Comparison of ENCODE assay signal across 12 cellular contexts in genomic region chr2:189544638-189545037, GRCh38.
"Had no signal": no experiment of that assay in that cellular context is flagged by ENCODE, and none has a peak within 500 bp of the region (broad histone marks: within the 10 kb centered on the region; RNA-seq: fewer than 3 reads in every experiment).

No MANE protein-coding gene starts in this region.

- H3K9me3 ChIP-seq: ovary, testis had no signal

- H3K4me3 ChIP-seq: ovary, testis had no signal

- H3K4me1 ChIP-seq: testis had no signal

- H3K27me3 ChIP-seq: ovary, testis had no signal

- DNase-seq: activated CD4-positive, alpha-beta T cell treated with anti-CD3 and anti-CD28 coated beads for 36 hours; activated CD8-positive, alpha-beta memory T cell treated with anti-CD3 and anti-CD28 coated beads, Interleukin-2, amount 50 U/mL, for 4 hours; activated CD8-positive, alpha-beta T cell treated with anti-CD3 and anti-CD28 coated beads for 36 hours; activated naive CD4-positive, alpha-beta T cell; activated naive CD8-positive, alpha-beta T cell treated with anti-CD3 and anti-CD28 coated beads, Interleukin-2, amount 50 U/mL, for 24 hours; effector memory CD4-positive, alpha-beta T cell; immature natural killer cell; ovary; stimulated activated naive CD4-positive, alpha-beta T cell treated with Interleukin-2 at 50 U/mL for 16 hours; T-cell; T1000 had no signal

- H3K27ac ChIP-seq: ovary had no signal

- ATAC-seq: activated CD4-positive, alpha-beta T cell treated with anti-CD3 and anti-CD28 coated beads for 36 hours; activated CD8-positive, alpha-beta T cell treated with anti-CD3 and anti-CD28 coated beads for 36 hours; activated naive CD8-positive, alpha-beta T cell treated with anti-CD3 and anti-CD28 coated beads, Interleukin-2, amount 50 U/mL, for 24 hours; T-cell had no signal

- H3K36me3 ChIP-seq: ovary had no signal
